In the genomic region with DNA sequence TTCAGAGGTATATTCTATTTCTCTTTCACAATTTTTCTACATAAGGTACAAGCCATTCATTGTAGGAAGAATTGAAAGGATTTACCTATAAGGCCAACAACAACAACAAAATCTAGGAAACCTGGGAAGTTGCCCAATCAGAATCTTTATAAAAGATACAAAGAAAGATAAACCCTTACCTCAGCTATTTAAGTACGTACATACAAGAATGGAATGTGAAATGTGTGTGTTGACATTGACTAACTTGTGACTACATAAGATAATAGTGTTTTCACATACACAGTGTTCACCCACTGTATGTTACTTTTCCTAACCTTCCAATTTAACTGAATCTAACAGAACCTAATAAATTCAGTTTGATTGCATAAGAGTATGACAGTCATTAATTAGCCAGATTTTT, we compare ENCODE assay signal across 20 cellular contexts.
A peak's percentile ranks its signal among the peaks of the same experiment; 100 is the strongest.
DNase-seq lines count a peak whose midpoint lies in the region; ATAC-seq and TF ChIP-seq lines count a peak whose summit lies in the region.
"Had no signal": no experiment of that assay in that cellular context is flagged by ENCODE, and none has a peak within 500 bp of the region (broad histone marks: within the 10 kb centered on the region; RNA-seq: fewer than 3 reads in every experiment).

No MANE protein-coding gene starts in this region.

- TF ChIP-seq CTCF in osteoblast (IDR thresholded peaks at IDR 0.05; ENCODE audit: extremely low read depth, low read depth, low read length), result no peak
- no peak for TF ChIP-seq CTCF in lower lobe of right lung (IDR thresholded peaks at IDR 0.05)

- peak; percentile 41 for DNase-seq in ELR (ENCODE audit: low read depth)
- peak; percentile 76 for DNase-seq in amniotic epithelial cell (ENCODE audit: low read depth)
- peak; percentile 31 for DNase-seq in epithelial cell of prostate (ENCODE audit: low read depth, low spot score)
- DNase-seq in osteoblast (ENCODE audit: insufficient read length, low spot score, missing footprints), result no peak
- DNase-seq in NCI-H1930 (lab: John Stamatoyannopoulos, UW), result no peak
- no peak for DNase-seq in NCI-H510A treated with DMSO at 0.1 percent for 48 hours (lab: John Stamatoyannopoulos, UW)
- DNase-seq in lower lobe of right lung, result no peak
- DNase-seq: activated CD8-positive, alpha-beta memory T cell treated with anti-CD3 and anti-CD28 coated beads for 24 hours; activated naive CD4-positive, alpha-beta T cell treated with anti-CD3 and anti-CD28 coated beads for 36 hours; activated T-cell treated with anti-CD3 and anti-CD28 coated beads, Interleukin-2, amount 50 U/mL, for 48 hours; DMS79 treated with DMSO at 0.1 percent for 48 hours; NCI-H1105 treated with DMSO at 0.1 percent for 48 hours; NCI-H2107; NCI-H524 treated with DMSO at 0.1 percent for 48 hours; stimulated activated CD4-positive, alpha-beta T cell treated with anti-CD3 and anti-CD28 coated beads, Interleukin-4, amount 100 ng/mL, for 1 hour; stimulated activated naive CD8-positive, alpha-beta T cell treated with anti-CD3 and anti-CD28 coated beads, Interleukin-15, Interleukin-2, amounts not matched to agents 100 U/mL and 50 U/mL, for 24 hours; tibial artery had no signal

- ATAC-seq in GM19455 (IDR thresholded peaks at IDR 0.05; ENCODE audit: unreplicated experiment), result no peak
- no peak for ATAC-seq in lower lobe of right lung
- ATAC-seq: left lobe of liver; stimulated activated naive CD8-positive, alpha-beta T cell treated with anti-CD3 and anti-CD28 coated beads, Interleukin-15, Interleukin-2, amounts not matched to agents 100 U/mL and 50 U/mL, for 24 hours had no signal

- H3K4me2 ChIP-seq in osteoblast (ENCODE audit: insufficient read depth, low read length), result no peak overlapping the region

- H3K4me3 ChIP-seq in osteoblast (ENCODE audit: insufficient read depth, low read length), result no peak overlapping the region
- no peak overlapping the region for H3K4me3 ChIP-seq in lower lobe of right lung
- H3K4me3 ChIP-seq: prostate gland, tibial artery had no signal

- H3K9me3 ChIP-seq in osteoblast (ENCODE audit: low read depth, low read length), result no peaks in the 10 kb centered on the region
- H3K9me3 ChIP-seq in lower lobe of right lung, result no peaks in the 10 kb centered on the region
- H3K9me3 ChIP-seq: prostate gland, tibial artery had no signal

- no peak overlapping the region for H2AFZ ChIP-seq in osteoblast (ENCODE audit: low read length)

- H3K27me3 ChIP-seq in osteoblast (ENCODE audit: insufficient read depth, low read length) (no peaks in the 10 kb centered on the region), lower lobe of right lung (ENCODE audit: low read depth) (no peaks in the 10 kb centered on the region)
- H3K27me3 ChIP-seq: tibial artery had no signal

- H4K20me1 ChIP-seq in osteoblast (ENCODE audit: insufficient read depth, low read length), result no peaks in the 10 kb centered on the region

- H3K79me2 ChIP-seq in osteoblast (ENCODE audit: insufficient read depth, low read length), result peaks cover 7% of the 10 kb centered on the region

- intact Hi-C loops in lower lobe of right lung (cut with DNase I), result no loop called here

- no peak overlapping the region for H3K27ac ChIP-seq in epithelial cell of prostate
- H3K27ac ChIP-seq in osteoblast (ENCODE audit: low read depth, low read length), result peak overlapping the region; percentile 80
- H3K27ac ChIP-seq in lower lobe of right lung, result no peak overlapping the region
- H3K27ac ChIP-seq: prostate gland, tibial artery had no signal

- H3K36me3 ChIP-seq in osteoblast (ENCODE audit: insufficient read depth, low read length) (peaks cover 14% of the 10 kb centered on the region), lower lobe of right lung (no peaks in the 10 kb centered on the region)
- H3K36me3 ChIP-seq: prostate gland, tibial artery had no signal

- H3K4me1 ChIP-seq in osteoblast (ENCODE audit: insufficient read depth, low read length) (peaks cover 37% of the 10 kb centered on the region), lower lobe of right lung (no peaks in the 10 kb centered on the region)
- H3K4me1 ChIP-seq: prostate gland had no signal

Comparison
In these comparisons a context has a peak if more than half of its experiments do, and no peak if none do; other contexts are left out.
1. DNase-seq: peak in ELR (single experiment), amniotic epithelial cell (single experiment) and epithelial cell of prostate (single experiment); none in osteoblast (single experiment), NCI-H1930 (0 of 2), NCI-H510A treated with DMSO at 0.1 percent for 48 hours (single experiment) and lower lobe of right lung (single experiment).